Comparison of ENCODE assay signal across 1 cellular context in the genomic region with DNA sequence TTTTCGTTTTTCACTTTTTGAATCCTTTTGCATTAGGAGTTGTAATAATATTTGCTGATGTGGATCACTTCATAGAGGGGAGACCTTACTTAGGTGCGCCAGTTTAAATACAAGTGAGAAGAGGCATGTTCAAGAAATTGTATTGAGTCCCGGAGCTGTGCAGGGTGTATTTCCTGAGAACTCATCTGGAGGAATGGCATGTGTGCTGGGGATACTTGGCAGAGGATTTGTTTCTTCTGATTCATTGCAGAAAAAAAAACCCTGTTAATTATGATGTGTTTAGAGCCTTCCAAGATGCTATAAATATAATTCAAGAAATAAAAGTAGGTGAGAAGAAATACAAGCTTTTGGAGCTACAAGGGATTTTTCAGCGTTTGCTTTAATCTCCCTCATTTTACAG.
TF ChIP-seq lines count a peak whose summit lies in the region.

No MANE protein-coding gene starts in this region.

TF ChIP-seq in SK-N-SH treated with all-trans-retinoic acid at 6 μM for 48 hours, 23 proteins besides CTCF, POLR2A, EP300 and RAD21 (continued from another document):
- TF ChIP-seq CREB5 (CRISPR knock-in tag; IDR thresholded peaks at IDR 0.05; ENCODE audit: low read depth) = no peak
- TF ChIP-seq, protein P1, sequence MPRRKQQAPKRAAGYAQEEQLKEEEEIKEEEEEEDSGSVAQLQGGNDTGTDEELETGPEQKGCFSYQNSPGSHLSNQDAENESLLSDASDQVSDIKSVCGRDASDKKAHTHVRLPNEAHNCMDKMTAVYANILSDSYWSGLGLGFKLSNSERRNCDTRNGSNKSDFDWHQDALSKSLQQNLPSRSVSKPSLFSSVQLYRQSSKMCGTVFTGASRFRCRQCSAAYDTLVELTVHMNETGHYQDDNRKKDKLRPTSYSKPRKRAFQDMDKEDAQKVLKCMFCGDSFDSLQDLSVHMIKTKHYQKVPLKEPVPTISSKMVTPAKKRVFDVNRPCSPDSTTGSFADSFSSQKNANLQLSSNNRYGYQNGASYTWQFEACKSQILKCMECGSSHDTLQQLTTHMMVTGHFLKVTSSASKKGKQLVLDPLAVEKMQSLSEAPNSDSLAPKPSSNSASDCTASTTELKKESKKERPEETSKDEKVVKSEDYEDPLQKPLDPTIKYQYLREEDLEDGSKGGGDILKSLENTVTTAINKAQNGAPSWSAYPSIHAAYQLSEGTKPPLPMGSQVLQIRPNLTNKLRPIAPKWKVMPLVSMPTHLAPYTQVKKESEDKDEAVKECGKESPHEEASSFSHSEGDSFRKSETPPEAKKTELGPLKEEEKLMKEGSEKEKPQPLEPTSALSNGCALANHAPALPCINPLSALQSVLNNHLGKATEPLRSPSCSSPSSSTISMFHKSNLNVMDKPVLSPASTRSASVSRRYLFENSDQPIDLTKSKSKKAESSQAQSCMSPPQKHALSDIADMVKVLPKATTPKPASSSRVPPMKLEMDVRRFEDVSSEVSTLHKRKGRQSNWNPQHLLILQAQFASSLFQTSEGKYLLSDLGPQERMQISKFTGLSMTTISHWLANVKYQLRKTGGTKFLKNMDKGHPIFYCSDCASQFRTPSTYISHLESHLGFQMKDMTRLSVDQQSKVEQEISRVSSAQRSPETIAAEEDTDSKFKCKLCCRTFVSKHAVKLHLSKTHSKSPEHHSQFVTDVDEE (CRISPR knock-in tag; IDR thresholded peaks at IDR 0.05) = no peak
- no peak for TF ChIP-seq TCF4 (CRISPR knock-in tag; IDR thresholded peaks at IDR 0.05; ENCODE audit: borderline replicate concordance)
- TF ChIP-seq ISL1 (CRISPR knock-in tag; IDR thresholded peaks at IDR 0.05) = no peak
- TF ChIP-seq RARB (CRISPR knock-in tag; IDR thresholded peaks at IDR 0.05) = no peak
- TF ChIP-seq ZNF8 (CRISPR knock-in tag; IDR thresholded peaks at IDR 0.05) = no peak
